Comparison of ENCODE assay signal across 1 cellular context in genomic region chr2:99201959-99202678, GRCh38.
TF ChIP-seq lines count a peak whose summit lies in the region.

No MANE protein-coding gene starts in this region.

TF ChIP-seq in WTC11, 78 proteins besides CTCF, POLR2A, EP300 and RAD21:
- TF ChIP-seq TCF7 (CRISPR knock-in tag; IDR thresholded peaks at IDR 0.05; ENCODE audit: low read depth) (no peak), TP53 (CRISPR knock-in tag; IDR thresholded peaks at IDR 0.05) (no peak), SMAD3 (CRISPR knock-in tag; IDR thresholded peaks at IDR 0.05; ENCODE audit: borderline replicate concordance) (no peak)
- TF ChIP-seq, protein P1, sequence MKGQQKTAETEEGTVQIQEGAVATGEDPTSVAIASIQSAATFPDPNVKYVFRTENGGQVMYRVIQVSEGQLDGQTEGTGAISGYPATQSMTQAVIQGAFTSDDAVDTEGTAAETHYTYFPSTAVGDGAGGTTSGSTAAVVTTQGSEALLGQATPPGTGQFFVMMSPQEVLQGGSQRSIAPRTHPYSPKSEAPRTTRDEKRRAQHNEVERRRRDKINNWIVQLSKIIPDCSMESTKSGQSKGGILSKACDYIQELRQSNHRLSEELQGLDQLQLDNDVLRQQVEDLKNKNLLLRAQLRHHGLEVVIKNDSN (CRISPR knock-in tag; IDR thresholded peaks at IDR 0.05), result no peak
TF ChIP-seq in WTC11: peak in this region for 0.
